10 cellular contexts compared by ENCODE assay signal in genomic region chr14:105480165-105480564, GRCh38. TPM values are rescaled to one million over a fixed set of nuclear protein-coding genes. Genes with fewer than 3 reads are reported as not detected.
DNase-seq lines count a peak whose midpoint lies in the region; ATAC-seq, FAIRE-seq and TF ChIP-seq lines count a peak whose summit lies in the region.
"Had no signal": no experiment of that assay in that cellular context is flagged by ENCODE, and none has a peak within 500 bp of the region (broad histone marks: within the 10 kb centered on the region; RNA-seq: fewer than 3 reads in every experiment).

No MANE protein-coding gene starts in this region.

- TF ChIP-seq CTCF in SK-N-SH (IDR thresholded peaks at IDR 0.05) = no peak
- TF ChIP-seq CTCF in activated B cell treated with CpG ODN at 0.5 μM for 24 hours (IDR thresholded peaks at IDR 0.05) = no peak
- TF ChIP-seq CTCF in kidney (IDR thresholded peaks at IDR 0.05; ENCODE audit: borderline replicate concordance, extremely low read depth, insufficient read depth) = no peak
- TF ChIP-seq CTCF in psoas muscle (IDR thresholded peaks at IDR 0.05) = no peak

- H3K27me3 ChIP-seq in SK-N-SH (ENCODE audit: insufficient read depth) (no peaks in the 10 kb centered on the region), psoas muscle (ENCODE audit: insufficient read depth in 3 of 3, low read length in 2 of 3) (no peaks in the 10 kb centered on the region)

- H3K27ac ChIP-seq in SK-N-SH (ENCODE audit: low read depth in 2 of 2, low read length in 1 of 2) (peak overlapping the region; percentile 98 to 100), kidney (ENCODE audit: low read depth in 2 of 2, low read length in 2 of 2) (peak overlapping the region; percentile 32 to 99), substantia nigra (ENCODE audit: low read depth, low read length, poor library complexity, severe bottlenecking) (peak overlapping the region; percentile 91), psoas muscle (no peak overlapping the region)
- H3K27ac ChIP-seq: neural progenitor cell had no signal

- H3F3A ChIP-seq in SK-N-SH (replicated peaks; ENCODE audit: insufficient read depth) = peaks cover 34% of the 10 kb centered on the region

- no peak for TF ChIP-seq RAD21 in SK-N-SH (IDR thresholded peaks at IDR 0.05; ENCODE audit: low read length)

- H3K9me3 Mint-ChIP-seq in activated B cell treated with CpG ODN at 0.5 μM for 24 hours = no peaks in the 10 kb centered on the region
- H3K9me3 Mint-ChIP-seq: neural progenitor cell had no signal

- DNase-seq in SK-N-SH = no peak
- no peak for DNase-seq in activated B cell treated with CpG ODN at 0.5 μM for 24 hours
- DNase-seq in kidney = no peak
- DNase-seq in substantia nigra (lab: John Stamatoyannopoulos, UW) = no peak
- no peak for DNase-seq in cerebellar nuclear complex (lab: John Stamatoyannopoulos, UW)
- DNase-seq in psoas muscle = no peak

- H3K9ac ChIP-seq in SK-N-SH (peak overlapping the region; percentile 92; the same call in 1 of the 2 replicates), kidney (ENCODE audit: low read length in 2 of 2) (peak overlapping the region in 1 of 2 donors; percentile 84)
- H3K9ac ChIP-seq: neural progenitor cell had no signal

- H3K4me1 ChIP-seq in SK-N-SH (ENCODE audit: control insufficient read depth in 1 of 2, insufficient read depth in 2 of 2, low read depth in 1 of 2, low read length in 1 of 2) = peaks cover 44 to 72% of the 10 kb centered on the region in 2 experiments; a peak in 3 of 4 replicates
- peaks cover 25 to 45% of the 10 kb centered on the region in 2 donors for H3K4me1 ChIP-seq in kidney (ENCODE audit: control insufficient read depth in 1 of 2, insufficient read depth in 1 of 2, low read depth in 1 of 2, low read length in 2 of 2)
- peaks cover 43% of the 10 kb centered on the region for H3K4me1 ChIP-seq in psoas muscle

- H3K79me2 ChIP-seq in SK-N-SH (ENCODE audit: insufficient read depth) = peaks cover 28% of the 10 kb centered on the region

- H3K4me3 ChIP-seq in SK-N-SH (ENCODE audit: low read depth in 2 of 2, low read length in 1 of 2) = no peak overlapping the region
- no peak overlapping the region for H3K4me3 ChIP-seq in kidney (ENCODE audit: low read length in 2 of 2)
- H3K4me3 ChIP-seq in psoas muscle = no peak overlapping the region
- H3K4me3 ChIP-seq: neural progenitor cell had no signal

- CTCF ChIA-PET in SK-N-SH (lab: Yijun Ruan, JAX) (interaction anchor here (0.6 to 7.2 kb wide), 35 partner anchors 10 to 361 kb away, joined by 3 to 137 read pairs (median 5); partner anchors contain the start of genes MTA1, TEDC1 and TMEM121), activated B cell treated with CpG ODN at 0.5 μM for 24 hours (lab: Charles Lee) (interaction anchor here (0.7 to 2.2 kb wide), 13 partner anchors 9 to 109 kb away, joined by 3 to 58 read pairs (median 4); partner anchors contain the start of genes TEDC1 and TMEM121)

- H3K36me3 Mint-ChIP-seq in activated B cell treated with CpG ODN at 0.5 μM for 24 hours (ENCODE audit: low read depth) = no peaks in the 10 kb centered on the region
- H3K36me3 Mint-ChIP-seq: activated naive CD8-positive, alpha-beta T cell treated with anti-CD3 and anti-CD28 coated beads for 36 hours; neural progenitor cell had no signal

- peak overlapping the region; percentile 82; the same call in 1 of the 2 replicates for H3K4me2 ChIP-seq in SK-N-SH

- H3K27me3 Mint-ChIP-seq in activated B cell treated with CpG ODN at 0.5 μM for 24 hours = peaks cover 3% of the 10 kb centered on the region

- WGBS in SK-N-SH (ENCODE audit: low lambda C conversion rate) = 87% methylated on average over 8 of the region's 8 CpGs
- WGBS in psoas muscle, 3 donors = 65 to 69% (median 67%) methylated on average over 8 of the region's 8 CpGs

- H3K27ac Mint-ChIP-seq in activated B cell treated with CpG ODN at 0.5 μM for 24 hours = peak overlapping the region; percentile 61

- POLR2A ChIA-PET in SK-N-SH (lab: Yijun Ruan, JAX) = interaction anchor here (1.1 to 2.3 kb wide), 6 partner anchors 9 to 88 kb away, joined by 4 to 16 read pairs (median 4); no protein-coding TSS in a partner anchor
- POLR2A ChIA-PET in activated B cell treated with CpG ODN at 0.5 μM for 24 hours (lab: Charles Lee) = interaction anchor here (1.3 to 1.9 kb wide), 3 partner anchors 10 to 52 kb away, joined by 3 to 33 read pairs (median 6); no protein-coding TSS in a partner anchor

- no peaks in the 10 kb centered on the region for H3K9me3 ChIP-seq in SK-N-SH
- H3K9me3 ChIP-seq in kidney (ENCODE audit: control insufficient read depth in 1 of 2, low read length in 2 of 2) = no peaks in the 10 kb centered on the region
- H3K9me3 ChIP-seq in psoas muscle = no peaks in the 10 kb centered on the region

- H2AFZ ChIP-seq in SK-N-SH (ENCODE audit: low read depth) = no peak overlapping the region
- H2AFZ ChIP-seq: neural progenitor cell had no signal

- peaks cover 73% of the 10 kb centered on the region for H3K4me1 Mint-ChIP-seq in activated B cell treated with CpG ODN at 0.5 μM for 24 hours

- H3K9me2 ChIP-seq in SK-N-SH = no peaks in the 10 kb centered on the region

- peaks cover 6% of the 10 kb centered on the region; the same call in 1 of the 2 replicates for H4K20me1 ChIP-seq in SK-N-SH (ENCODE audit: insufficient read depth)

- TF ChIP-seq EP300 in SK-N-SH (IDR thresholded peaks at IDR 0.05; ENCODE audit: borderline replicate concordance in 1 of 2, low read depth in 1 of 2, low read length in 1 of 2) = no peak

- H3K36me3 ChIP-seq in SK-N-SH (replicated peaks in 1 of 2; ENCODE audit: control insufficient read depth in 1 of 2, insufficient read depth in 2 of 2, low read length in 1 of 2) = peaks cover 0 to 2% of the 10 kb centered on the region in 2 experiments
- H3K36me3 ChIP-seq in kidney (ENCODE audit: control insufficient read depth in 1 of 2, insufficient read depth in 2 of 2, low read length in 2 of 2) = peaks cover 0 to 5% of the 10 kb centered on the region in 2 donors
- no peaks in the 10 kb centered on the region for H3K36me3 ChIP-seq in psoas muscle (ENCODE audit: insufficient read depth in 1 of 2, low read depth in 1 of 2)
- H3K36me3 ChIP-seq: neural progenitor cell had no signal

- H3K4me3 Mint-ChIP-seq in activated B cell treated with CpG ODN at 0.5 μM for 24 hours = no peak overlapping the region

- ATAC-seq in SK-N-SH treated with all-trans-retinoic acid at 6 μM for 48 hours (no peak), activated B cell treated with CpG ODN at 0.5 μM for 24 hours (ENCODE audit: low read depth) (no peak), GM18861 (IDR thresholded peaks at IDR 0.05; ENCODE audit: unreplicated experiment) (no peak), psoas muscle (no peak)

- intact Hi-C loops in activated B cell treated with CpG ODN at 0.5 μM for 24 hours (cut with micrococcal nuclease) (loop anchor here (2.0 kb wide), 1 partner anchor 53 kb away; no protein-coding TSS in a partner anchor), kidney (cut with DNase I) (no loop called here), psoas muscle (cut with DNase I) (no loop called here)

- FAIRE-seq in kidney (lab: Jason Lieb, UNC) = no peak

TF ChIP-seq in SK-N-SH, 30 proteins besides CTCF, POLR2A, EP300 and RAD21 (continues in another document):
- TF ChIP-seq TCF12 (IDR thresholded peaks at IDR 0.05) = no peak
- TF ChIP-seq ELF1 (IDR thresholded peaks at IDR 0.05) = no peak
- no peak for TF ChIP-seq NRF1 (IDR thresholded peaks at IDR 0.05; ENCODE audit: low read depth, low read length)
- no peak for TF ChIP-seq MXI1 (IDR thresholded peaks at IDR 0.05; ENCODE audit: low read depth, low read length)
- TF ChIP-seq GABPA (IDR thresholded peaks at IDR 0.05; ENCODE audit: low read depth) = no peak
- TF ChIP-seq EZH2phosphoT487 (IDR thresholded peaks at IDR 0.05; ENCODE audit: borderline replicate concordance, low read depth) = no peak

TF ChIP-seq in SK-N-SH treated with all-trans-retinoic acid at 6 μM for 48 hours, 23 proteins besides CTCF, POLR2A, EP300 and RAD21 (continues in another document):
- TF ChIP-seq ZNF70 (CRISPR knock-in tag; IDR thresholded peaks at IDR 0.05) = no peak
- TF ChIP-seq SNAI2 (CRISPR knock-in tag; IDR thresholded peaks at IDR 0.05) = no peak
- no peak for TF ChIP-seq ZFP30 (CRISPR knock-in tag; IDR thresholded peaks at IDR 0.05)

RNA-seq across cellular contexts. Expression of gene CRIP2, which starts 5.5 kb away (rescaled TPM):
- polyA plus RNA-seq in SK-N-SH (2012; rRNA removed) (219 and 335 TPM in 2 replicates), kidney (ENCODE audit: insufficient read depth, low read depth, low replicate concordance) (338 TPM), psoas muscle (10 to 100 TPM; 28.5 to 71.8 (median 47.3) TPM)
- 154 and 228 TPM in 2 replicates for polyA plus RNA-seq in SK-N-SH (2012; cell fraction: cytosol; rRNA removed)
- polyA plus RNA-seq in SK-N-SH (2012; cell fraction: nucleus; rRNA removed) = 326 and 608 TPM in 2 replicates
- total RNA-seq in activated B cell treated with CpG ODN at 0.5 μM for 24 hours (2.9 and 3.0 TPM in 2 replicates), kidney (357 TPM), psoas muscle (10 to 100 TPM; 23.1 to 46.5 (median 30.2) TPM)

RNA-seq across cellular contexts. Expression of gene CRIP1, which starts 6.5 kb away (rescaled TPM):
- polyA plus RNA-seq in SK-N-SH (2012; rRNA removed) (0.68 and 0.72 TPM in 2 replicates), kidney (ENCODE audit: insufficient read depth, low read depth, low replicate concordance) (272 TPM), psoas muscle (10 to 100 TPM; 17.5 to 27.2 (median 20.6) TPM)
- 0.09 TPM in 1 of 2 replicates, not detected in the other for polyA plus RNA-seq in SK-N-SH (2012; cell fraction: cytosol; rRNA removed)
- polyA plus RNA-seq in SK-N-SH (2012; cell fraction: nucleus; rRNA removed) = 9.8 and 16.8 TPM in 2 replicates
- total RNA-seq in activated B cell treated with CpG ODN at 0.5 μM for 24 hours (112 and 129 TPM in 2 replicates), kidney (381 TPM), psoas muscle (10 to 100 TPM; 11.5 to 24.9 (median 14.2) TPM)

RNA-seq across cellular contexts. Expression of gene TEDC1, which starts 10.9 kb away (rescaled TPM):
- polyA plus RNA-seq in SK-N-SH (2012; rRNA removed) (10.9 and 13.4 TPM in 2 replicates), kidney (ENCODE audit: insufficient read depth, low read depth, low replicate concordance) (6.9 TPM), psoas muscle (1 to 10 TPM; 1.9 to 5.2 (median 2.3) TPM)
- 4.4 and 7.2 TPM in 2 replicates for polyA plus RNA-seq in SK-N-SH (2012; cell fraction: cytosol; rRNA removed)
- polyA plus RNA-seq in SK-N-SH (2012; cell fraction: nucleus; rRNA removed) = 33.0 and 74.2 TPM in 2 replicates
- total RNA-seq in activated B cell treated with CpG ODN at 0.5 μM for 24 hours (16.7 and 18.1 TPM in 2 replicates), kidney (13.2 TPM), psoas muscle (1 to 10 TPM in 3 of 4 donors, under 1 TPM in 1; 0.95 to 2.0 (median 1.2) TPM)

RNA-seq across cellular contexts. Expression of gene TMEM121, which starts 46.2 kb away (rescaled TPM):
- polyA plus RNA-seq in SK-N-SH (2012; rRNA removed) (7.2 and 9.1 TPM in 2 replicates), kidney (ENCODE audit: insufficient read depth, low read depth, low replicate concordance) (4.1 TPM), psoas muscle (under 1 TPM; 0.08 to 0.60 (median 0.17) TPM)
- polyA plus RNA-seq in SK-N-SH (2012; cell fraction: cytosol; rRNA removed) = 2.1 and 5.7 TPM in 2 replicates
- polyA plus RNA-seq in SK-N-SH (2012; cell fraction: nucleus; rRNA removed) = 5.1 and 5.9 TPM in 2 replicates
- total RNA-seq in activated B cell treated with CpG ODN at 0.5 μM for 24 hours (0.95 and 1.6 TPM in 2 replicates), kidney (3.1 TPM), psoas muscle (under 1 TPM; 0.23 to 0.60 (median 0.39) TPM)
